In the genomic region with DNA sequence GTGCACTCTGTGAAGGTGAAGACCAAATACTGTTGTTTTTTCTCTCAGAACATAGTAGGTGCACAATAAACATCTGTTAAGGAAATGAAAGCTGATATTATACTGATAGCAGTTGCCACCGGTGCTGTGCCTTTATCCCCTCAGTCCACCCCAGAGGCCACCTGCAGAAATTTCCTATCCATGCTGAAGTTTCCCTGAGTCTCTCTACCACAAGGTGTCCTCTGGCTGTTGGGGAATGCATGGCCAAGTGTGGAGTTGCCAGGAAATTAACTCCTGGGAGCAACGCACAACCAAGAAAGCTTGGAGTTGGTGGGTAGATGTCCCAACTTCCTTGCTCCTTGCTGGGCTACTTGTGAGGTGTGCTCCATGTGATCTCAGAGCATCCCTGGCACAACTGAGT, we compare ENCODE assay signal across 1 cellular context.
TF ChIP-seq lines count a peak whose summit lies in the region.

No MANE protein-coding gene starts in this region.

TF ChIP-seq in H1, 55 proteins besides CTCF, POLR2A, EP300 and RAD21:
- TF ChIP-seq TEAD4 (IDR thresholded peaks at IDR 0.05; ENCODE audit: low read depth, low read length), result no peak
- TF ChIP-seq SIX5 (IDR thresholded peaks at IDR 0.05; ENCODE audit: low read depth, low read length), result no peak
